In genomic region chr3:80050826-80051601, GRCh38 we compare ENCODE assay signal across 16 cellular contexts.
"Had no signal": no experiment of that assay in that cellular context is flagged by ENCODE, and none has a peak within 500 bp of the region (broad histone marks: within the 10 kb centered on the region; RNA-seq: fewer than 3 reads in every experiment).

No MANE protein-coding gene starts in this region.

- H3K79me2 ChIP-seq: parathyroid adenoma had no signal

- H3K4me3 ChIP-seq: breast epithelium, dorsolateral prefrontal cortex had no signal

- H3K36me3 ChIP-seq: breast epithelium had no signal

- H3K4me1 ChIP-seq: breast epithelium, parathyroid adenoma had no signal

- H3K9ac ChIP-seq: parathyroid adenoma had no signal

- H2AFZ ChIP-seq: parathyroid adenoma had no signal

- H3K27ac ChIP-seq: breast epithelium, dorsolateral prefrontal cortex, parathyroid adenoma had no signal

- DNase-seq: activated B cell treated with CpG ODN at 0.5 μM for 24 hours; activated CD4-positive, alpha-beta T cell treated with anti-CD3 and anti-CD28 coated beads for 48 hours; activated CD8-positive, alpha-beta T cell treated with anti-CD3 and anti-CD28 coated beads for 36 hours; activated naive CD8-positive, alpha-beta T cell treated with anti-CD3 and anti-CD28 coated beads, Interleukin-2, amount 10 ng/mL, durations not matched to agents 7 days and 5 days; activated T-cell treated with anti-CD3 and anti-CD28 coated beads, Interleukin-2, amount 50 U/mL, for 48 hours; anterior cingulate cortex; dorsolateral prefrontal cortex; endodermal cell; left colon; mammary epithelial cell; stimulated activated CD4-positive, alpha-beta T cell treated with anti-CD3 and anti-CD28 coated beads, Interleukin-2, amount 100 ng/mL, for 48 hours; stimulated activated naive B cell treated with anti-CD40 and anti-IgM and Interleukin-4, amounts not matched to agents 10 μg/mL and 1 μg/mL and 100 μg/mL, for 72 hours; substantia nigra; SW 1271 had no signal

- H3K27me3 ChIP-seq: breast epithelium had no signal
